Comparison of ENCODE assay signal across 8 cellular contexts in genomic region chr12:27434673-27435565, GRCh38. TPM values are rescaled to one million over a fixed set of nuclear protein-coding genes. Genes with fewer than 3 reads are reported as not detected.
A peak's percentile ranks its signal among the peaks of the same experiment; 100 is the strongest.
DNase-seq lines count a peak whose midpoint lies in the region; ATAC-seq and TF ChIP-seq lines count a peak whose summit lies in the region.
"Had no signal": no experiment of that assay in that cellular context is flagged by ENCODE, and none has a peak within 500 bp of the region (broad histone marks: within the 10 kb centered on the region; RNA-seq: fewer than 3 reads in every experiment).

No MANE protein-coding gene starts in this region.

- ATAC-seq in Right ventricle myocardium superior (ENCODE audit: poor library complexity), result peak; percentile 69
- ATAC-seq in GM21360 (IDR thresholded peaks at IDR 0.05; ENCODE audit: unreplicated experiment), result no peak
- ATAC-seq in GM21717 (IDR thresholded peaks at IDR 0.05; ENCODE audit: unreplicated experiment), result no peak

- peak overlapping the region; percentile 23; the same call in 1 of the 2 replicates for H3K27ac ChIP-seq in HUES6 (ENCODE audit: low read depth, low read length)
- H3K27ac ChIP-seq in spleen, result no peak overlapping the region

- intact Hi-C loops in Right ventricle myocardium superior (cut with DNase I), result no loop called here
- intact Hi-C loops in spleen (cut with DNase I; ENCODE audit: low total_unique reads), result loop anchor here (5.0 kb wide), 1 partner anchor 217 kb away; no protein-coding TSS in a partner anchor

- H3K27me3 ChIP-seq in HUES6 (ENCODE audit: control insufficient read depth, insufficient read depth, low read length), result peaks cover 3% of the 10 kb centered on the region; the same call in 1 of the 2 replicates
- no peaks in the 10 kb centered on the region for H3K27me3 ChIP-seq in spleen (replicated peaks in 1 of 7)

- WGBS in spleen, 5 donors, result 29 to 47% (median 36%) methylated on average over 5 to 6 of the region's 6 CpGs

- DNase-seq in ELF-1 (ENCODE audit: low read depth, low spot score) (peak; percentile 18), Right ventricle myocardium superior (no peak), spleen (no peak)
- peak; percentile 17 for DNase-seq in activated T-cell treated with anti-CD3 and anti-CD28 coated beads, Interleukin-2, amount 50 U/mL, for 1 hour

- peaks cover 6% of the 10 kb centered on the region; the same call in 1 of the 2 replicates for H3K4me1 ChIP-seq in HUES6 (ENCODE audit: control insufficient read depth, insufficient read depth, low read length)
- H3K4me1 ChIP-seq in spleen, result peaks cover 0 to 27% (median 5%) of the 10 kb centered on the region in 6 donors

- no peak overlapping the region for H3K9ac ChIP-seq in HUES6 (ENCODE audit: low read length)

- no peaks in the 10 kb centered on the region for H3K36me3 ChIP-seq in HUES6 (ENCODE audit: control insufficient read depth, insufficient read depth, low read length)
- no peaks in the 10 kb centered on the region for H3K36me3 ChIP-seq in spleen

- H3K4me3 ChIP-seq in HUES6 (ENCODE audit: low read depth, low read length) (no peak overlapping the region), spleen (no peak overlapping the region)

- peaks cover 8% of the 10 kb centered on the region for H3K9me3 ChIP-seq in HUES6 (ENCODE audit: control insufficient read depth, insufficient read depth, low read depth, low read length)
- H3K9me3 ChIP-seq in spleen, result no peaks in the 10 kb centered on the region

- no peak for TF ChIP-seq POLR2A in spleen (IDR thresholded peaks at IDR 0.05)

- peak in 9 of 11 experiments; percentile 26 to 80 (median 61) for TF ChIP-seq CTCF in spleen (IDR thresholded peaks at IDR 0.05 in 8 of 11, conservative IDR thresholded peaks at IDR 0.05 in 3 of 11)

RNA-seq across cellular contexts. Expression of gene SMCO2, which starts 11.6 kb away (rescaled TPM):
- total RNA-seq in Right ventricle myocardium superior, result not detected
- under 1 TPM in 1 of 7 donors, not detected in 6; 0.92 TPM for total RNA-seq in spleen
- under 1 TPM in 2 of 3 donors, not detected in 1; 0.06 to 0.16 TPM for polyA plus RNA-seq in spleen
- total RNA-seq: mononuclear cell had no signal

Comparison
In these comparisons a context has a peak if more than half of its experiments do, and no peak if none do; other contexts are left out.
1. DNase-seq: peak in ELF-1 (single experiment) and activated T-cell treated with anti-CD3 and anti-CD28 coated beads, Interleukin-2, amount 50 U/mL, for 1 hour (single experiment); none in Right ventricle myocardium superior (single experiment) and spleen (single experiment).